ENCODE assay signal across 1 cellular context in the genomic region with DNA sequence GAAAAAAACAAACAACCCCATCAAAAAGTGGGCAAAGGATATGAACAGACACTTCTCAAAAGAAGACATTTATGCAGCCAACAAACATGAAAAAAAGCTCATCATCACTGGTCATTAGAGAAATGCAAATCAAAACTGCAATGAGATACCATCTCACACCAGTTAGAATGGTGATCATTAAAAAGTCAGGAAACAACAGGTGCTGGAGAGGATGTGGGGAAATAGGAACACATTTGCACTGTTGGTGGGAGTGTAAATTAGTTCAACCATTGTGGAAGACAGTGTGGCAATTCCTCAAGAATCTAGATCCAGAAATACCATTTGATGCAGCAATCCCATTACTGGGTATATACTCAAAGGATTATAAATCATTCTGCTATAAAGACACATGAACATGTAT.
TF ChIP-seq lines count a peak whose summit lies in the region.
"Not testable (repeated sequence)": the region's sequence is repeated elsewhere in the genome, so short reads cannot be mapped to it uniquely, and the experiment has no call there.

No MANE protein-coding gene starts in this region.

- CTCF ChIA-PET in HEK293 (lab: Yijun Ruan, JAX) = interaction anchor here (0.6 to 2.6 kb wide), 3 partner anchors 28 to 398 kb away, joined by 3 to 22 read pairs (median 3); no protein-coding TSS in a partner anchor

- H3K9me3 ChIP-seq in HEK293 (ENCODE audit: control insufficient read depth, insufficient read depth, low read depth, low read length) = not testable (repeated sequence)

- H3K27ac ChIP-seq in HEK293 (ENCODE audit: extremely low read depth, low read depth, low read length) = not testable (repeated sequence)

- POLR2A ChIA-PET in HEK293 (lab: Yijun Ruan, JAX) = not testable (repeated sequence)

- not testable (repeated sequence) for H3K36me3 ChIP-seq in HEK293 (ENCODE audit: control insufficient read depth in 2 of 2, insufficient read depth in 1 of 2, low read length in 2 of 2)

- H3K4me1 ChIP-seq in HEK293 (ENCODE audit: control insufficient read depth, insufficient read depth, low read length) = not testable (repeated sequence)

- not testable (repeated sequence) for H3K4me3 ChIP-seq in HEK293 (ENCODE audit: low read depth, low read length)

- TF ChIP-seq CTCF in HEK293 (tag by site-specific recombination; IDR thresholded peaks at IDR 0.05) = not testable (repeated sequence)

TF ChIP-seq in HEK293, 187 proteins besides CTCF, POLR2A, EP300 and RAD21:
- TF ChIP-seq SCRT2 (tag by site-specific recombination; IDR thresholded peaks at IDR 0.05) (0 out of 2 replicates have a peak, but pooled peaks have one; percentile 11), ZNF184 (tag by site-specific recombination; IDR thresholded peaks at IDR 0.05) (peak; percentile 92)
TF ChIP-seq in HEK293: peak in this region for 2; not testable (repeated sequence) for 185.
